8 cellular contexts compared by ENCODE assay signal in genomic region chr18:48975817-48976649, GRCh38. TPM values are rescaled to one million over a fixed set of nuclear protein-coding genes. Genes with fewer than 3 reads are reported as not detected.
DNase-seq lines count a peak whose midpoint lies in the region; ATAC-seq and TF ChIP-seq lines count a peak whose summit lies in the region.

No MANE protein-coding gene starts in this region.

- H3K27me3 ChIP-seq in MG63, result no peaks in the 10 kb centered on the region

- no peaks in the 10 kb centered on the region for H3K36me3 ChIP-seq in MG63

- no peaks in the 10 kb centered on the region for H3K9me3 ChIP-seq in MG63

- TF ChIP-seq POLR2A in lower leg skin (IDR thresholded peaks at IDR 0.05), result no peak

- peak; percentile 68 for ATAC-seq in GM21576 (IDR thresholded peaks at IDR 0.05; ENCODE audit: unreplicated experiment)

- TF ChIP-seq CTCF in lower leg skin (IDR thresholded peaks at IDR 0.05), result no peak

- peak; percentile 93 for DNase-seq in DMS53 treated with DMSO at 0.1 percent for 48 hours (lab: John Stamatoyannopoulos, UW; ENCODE audit: unreplicated experiment)
- peak; percentile 72 for DNase-seq in MG63
- peak; percentile 11 to 25 (median 24) for DNase-seq in activated CD4-positive, CD25-positive, alpha-beta regulatory T cell (lab: John Stamatoyannopoulos, UW)
- DNase-seq in cerebellum (ENCODE audit: low spot score), result peak; percentile 90
- no peak for DNase-seq in lower leg skin (ENCODE audit: low spot score in 2 of 2)
- DNase-seq in stimulated activated CD4-positive, alpha-beta T cell treated with anti-CD3 and anti-CD28 coated beads, TNF-alpha, amount 100 ng/mL, for 4 hours (ENCODE audit: low read depth in 3 of 3), result peak; percentile 36 to 50 (median 45)
- no peak for DNase-seq in dedifferentiated amniotic fluid mesenchymal stem cell (ENCODE audit: extremely low spot score)

- intact Hi-C loops in lower leg skin (cut with DNase I; ENCODE audit: low total_unique reads), result no loop called here

- 0 to 1% methylated on average over 24 to 37 of the region's 119 CpGs for WGBS in lower leg skin, 2 donors

- H3K4me3 ChIP-seq in MG63 (peak overlapping the region; percentile 60), lower leg skin (ENCODE audit: low read depth, poor library complexity, severe bottlenecking) (peak overlapping the region; percentile 28)

RNA-seq across cellular contexts. Expression of gene SMAD7, which starts 25.3 kb away (rescaled TPM):
- 13.4 and 29.3 TPM in 2 replicates for total RNA-seq in MG63 (2014; rRNA removed; shearing (Covaris generic); ENCODE audit: low replicate concordance)
- total RNA-seq in cerebellum (14.9 TPM), lower leg skin (10 to 100 TPM; 19.6 to 23.9 (median 20.7) TPM)

Comparison
In these comparisons a context has a peak if more than half of its experiments do, and no peak if none do; other contexts are left out.
1. DNase-seq: peak in DMS53 treated with DMSO at 0.1 percent for 48 hours (single experiment), MG63 (single experiment), activated CD4-positive, CD25-positive, alpha-beta regulatory T cell (4 of 4), cerebellum (single experiment) and stimulated activated CD4-positive, alpha-beta T cell treated with anti-CD3 and anti-CD28 coated beads, TNF-alpha, amount 100 ng/mL, for 4 hours (3 of 3); none in lower leg skin (0 of 2) and dedifferentiated amniotic fluid mesenchymal stem cell (single experiment).